In genomic region chr10:8401531-8401930, GRCh38 we compare ENCODE assay signal across 24 cellular contexts.
DNase-seq lines count a peak whose midpoint lies in the region; ATAC-seq and TF ChIP-seq lines count a peak whose summit lies in the region.
"Had no signal": no experiment of that assay in that cellular context is flagged by ENCODE, and none has a peak within 500 bp of the region (broad histone marks: within the 10 kb centered on the region; RNA-seq: fewer than 3 reads in every experiment).

No MANE protein-coding gene starts in this region.

- peak overlapping the region; percentile 89 for H3K27ac Mint-ChIP-seq in activated CD4-positive, alpha-beta T cell treated with anti-CD3 and anti-CD28 coated beads, Interleukin-2, amount 10 ng/mL, durations not matched to agents 7 days and 5 days
- no peak overlapping the region for H3K27ac Mint-ChIP-seq in activated CD4-positive, alpha-beta T cell treated with anti-CD3 and anti-CD28 coated beads for 36 hours
- peak overlapping the region; percentile 93 to 99 (median 97) for H3K27ac Mint-ChIP-seq in CD8-positive, alpha-beta memory T cell
- H3K27ac Mint-ChIP-seq in activated CD4-positive, alpha-beta memory T cell treated with anti-CD3 and anti-CD28 coated beads, Interleukin-2, amount 10 ng/mL, durations not matched to agents 7 days and 5 days = peak overlapping the region; percentile 89
- H3K27ac Mint-ChIP-seq in immature natural killer cell = peak overlapping the region in 5 of 6 donors; percentile 22 to 87 (median 59)

- H3K27me3 ChIP-seq in CD8-positive, alpha-beta memory T cell (ENCODE audit: insufficient read depth, low read length, poor library complexity, severe bottlenecking) = no peaks in the 10 kb centered on the region
- no peaks in the 10 kb centered on the region for H3K27me3 ChIP-seq in brain microvascular endothelial cell (replicated peaks)
- H3K27me3 ChIP-seq: right lobe of liver, SJCRH30, tibial nerve had no signal

- peaks cover 58% of the 10 kb centered on the region for H3K4me1 ChIP-seq in CD8-positive, alpha-beta memory T cell (ENCODE audit: insufficient read depth, low read length)
- H3K4me1 ChIP-seq: prostate gland, right lobe of liver, SJCRH30, tibial nerve had no signal

- H3K4me1 Mint-ChIP-seq in activated CD4-positive, alpha-beta T cell treated with anti-CD3 and anti-CD28 coated beads, Interleukin-2, amount 10 ng/mL, durations not matched to agents 7 days and 5 days = peaks cover 82% of the 10 kb centered on the region
- H3K4me1 Mint-ChIP-seq in activated CD4-positive, alpha-beta T cell treated with anti-CD3 and anti-CD28 coated beads for 36 hours = peaks cover 66% of the 10 kb centered on the region
- H3K4me1 Mint-ChIP-seq in CD8-positive, alpha-beta memory T cell = peaks cover 72 to 86% (median 83%) of the 10 kb centered on the region in 3 donors
- H3K4me1 Mint-ChIP-seq in activated CD4-positive, alpha-beta memory T cell treated with anti-CD3 and anti-CD28 coated beads, Interleukin-2, amount 10 ng/mL, durations not matched to agents 7 days and 5 days = peaks cover 86% of the 10 kb centered on the region
- peaks cover 52 to 61% of the 10 kb centered on the region in 2 donors for H3K4me1 Mint-ChIP-seq in immature natural killer cell

- intact Hi-C loops in activated CD4-positive, alpha-beta T cell treated with anti-CD3 and anti-CD28 coated beads for 36 hours (cut with DNase I, micrococcal nuclease) = loop anchor here (5.0 kb wide), 6 partner anchors 39 to 691 kb away; no protein-coding TSS in a partner anchor

- H3K4me3 Mint-ChIP-seq in activated CD4-positive, alpha-beta T cell treated with anti-CD3 and anti-CD28 coated beads, Interleukin-2, amount 10 ng/mL, durations not matched to agents 7 days and 5 days = peak overlapping the region; percentile 6
- H3K4me3 Mint-ChIP-seq in activated CD4-positive, alpha-beta T cell treated with anti-CD3 and anti-CD28 coated beads for 36 hours = no peak overlapping the region
- H3K4me3 Mint-ChIP-seq in CD8-positive, alpha-beta memory T cell = peak overlapping the region in 3 of 7 donors; percentile 30 to 79 (median 75)
- H3K4me3 Mint-ChIP-seq in activated CD4-positive, alpha-beta memory T cell treated with anti-CD3 and anti-CD28 coated beads, Interleukin-2, amount 10 ng/mL, durations not matched to agents 7 days and 5 days = no peak overlapping the region
- H3K4me3 Mint-ChIP-seq in immature natural killer cell = peak overlapping the region in 1 of 5 donors; percentile 10

- H3K4me3 ChIP-seq in CD8-positive, alpha-beta memory T cell (ENCODE audit: low read length) = no peak overlapping the region
- no peak overlapping the region for H3K4me3 ChIP-seq in brain microvascular endothelial cell (ENCODE audit: low read depth, low read length)
- H3K4me3 ChIP-seq: coronary artery, prostate gland, right lobe of liver, SJCRH30, tibial nerve had no signal

- peaks cover 5% of the 10 kb centered on the region for H3K36me3 Mint-ChIP-seq in activated CD4-positive, alpha-beta T cell treated with anti-CD3 and anti-CD28 coated beads, Interleukin-2, amount 10 ng/mL, durations not matched to agents 7 days and 5 days (ENCODE audit: low read depth)
- no peaks in the 10 kb centered on the region for H3K36me3 Mint-ChIP-seq in activated CD4-positive, alpha-beta T cell treated with anti-CD3 and anti-CD28 coated beads for 36 hours (ENCODE audit: low read depth)
- H3K36me3 Mint-ChIP-seq in CD8-positive, alpha-beta memory T cell = no peaks in the 10 kb centered on the region
- H3K36me3 Mint-ChIP-seq in activated CD4-positive, alpha-beta memory T cell treated with anti-CD3 and anti-CD28 coated beads, Interleukin-2, amount 10 ng/mL, durations not matched to agents 7 days and 5 days (ENCODE audit: low read depth) = peaks cover 8% of the 10 kb centered on the region
- H3K36me3 Mint-ChIP-seq in immature natural killer cell = no peaks in the 10 kb centered on the region
- H3K36me3 Mint-ChIP-seq: IgD-negative memory B cell had no signal

- no peaks in the 10 kb centered on the region for H3K36me3 ChIP-seq in CD8-positive, alpha-beta memory T cell (ENCODE audit: insufficient read depth, low read length)
- H3K36me3 ChIP-seq in brain microvascular endothelial cell (replicated peaks) = no peaks in the 10 kb centered on the region
- H3K36me3 ChIP-seq: prostate gland, right lobe of liver, SJCRH30, tibial nerve had no signal

- CTCF ChIA-PET in activated CD4-positive, alpha-beta T cell treated with anti-CD3 and anti-CD28 coated beads, Interleukin-2, amount 10 ng/mL, durations not matched to agents 7 days and 5 days (lab: Charles Lee) = interaction anchor here (1.1 to 2.1 kb wide), 4 partner anchors 14 to 41 kb away, joined by 3 to 11 read pairs (median 4); no protein-coding TSS in a partner anchor
- CTCF ChIA-PET in activated CD4-positive, alpha-beta T cell treated with anti-CD3 and anti-CD28 coated beads for 36 hours (lab: Charles Lee) = interaction anchor here (0.5 to 1.4 kb wide), 4 partner anchors 83 to 1983 kb away, joined by 3 read pairs; no protein-coding TSS in a partner anchor
- CTCF ChIA-PET in CD8-positive, alpha-beta memory T cell (lab: Charles Lee) = no interaction called here
- CTCF ChIA-PET in activated CD4-positive, alpha-beta memory T cell treated with anti-CD3 and anti-CD28 coated beads, Interleukin-2, amount 10 ng/mL, durations not matched to agents 7 days and 5 days (lab: Charles Lee) = interaction anchor here (1.1 to 2.2 kb wide), 3 partner anchors 18 to 70 kb away, joined by 3 to 10 read pairs (median 3); no protein-coding TSS in a partner anchor

- ATAC-seq in activated CD4-positive, alpha-beta T cell treated with anti-CD3 and anti-CD28 coated beads for 36 hours = no peak
- ATAC-seq: activated CD4-positive, CD25-positive, alpha-beta regulatory T cell treated with anti-CD3 and anti-CD28 coated beads, Interleukin-2, amount 50 U/mL, for 24 hours; esophagus mucosa; right lobe of liver had no signal

- no peaks in the 10 kb centered on the region for H3K9me3 ChIP-seq in CD8-positive, alpha-beta memory T cell (ENCODE audit: low read length)
- H3K9me3 ChIP-seq: prostate gland, right lobe of liver, SJCRH30 had no signal

- no peaks in the 10 kb centered on the region for H3K27me3 Mint-ChIP-seq in activated CD4-positive, alpha-beta T cell treated with anti-CD3 and anti-CD28 coated beads, Interleukin-2, amount 10 ng/mL, durations not matched to agents 7 days and 5 days
- H3K27me3 Mint-ChIP-seq in activated CD4-positive, alpha-beta T cell treated with anti-CD3 and anti-CD28 coated beads for 36 hours = no peaks in the 10 kb centered on the region
- peaks cover 0 to 1% of the 10 kb centered on the region in 2 donors for H3K27me3 Mint-ChIP-seq in CD8-positive, alpha-beta memory T cell
- no peaks in the 10 kb centered on the region for H3K27me3 Mint-ChIP-seq in activated CD4-positive, alpha-beta memory T cell treated with anti-CD3 and anti-CD28 coated beads, Interleukin-2, amount 10 ng/mL, durations not matched to agents 7 days and 5 days
- peaks cover 0 to 9% (median 8%) of the 10 kb centered on the region in 3 donors for H3K27me3 Mint-ChIP-seq in immature natural killer cell (ENCODE audit: low read depth in 3 of 3)
- H3K27me3 Mint-ChIP-seq: IgD-negative memory B cell had no signal

- no peak for DNase-seq in activated CD4-positive, alpha-beta T cell treated with anti-CD3 and anti-CD28 coated beads, Interleukin-2, amount 10 ng/mL, durations not matched to agents 7 days and 5 days
- no peak for DNase-seq in activated CD4-positive, alpha-beta T cell treated with anti-CD3 and anti-CD28 coated beads for 36 hours
- no peak for DNase-seq in CD8-positive, alpha-beta memory T cell
- DNase-seq in activated CD4-positive, alpha-beta memory T cell treated with anti-CD3 and anti-CD28 coated beads, Interleukin-2, amount 10 ng/mL, durations not matched to agents 7 days and 5 days = no peak
- DNase-seq in immature natural killer cell = no peak
- DNase-seq in brain microvascular endothelial cell = no peak
- no peak for DNase-seq in hypothalamus (lab: John Stamatoyannopoulos, UW)
- no peak for DNase-seq in SIG-M5 treated with dmso at 0.1 percent for 504 hours (lab: John Stamatoyannopoulos, UW; ENCODE audit: unreplicated experiment)
- DNase-seq: EL, head of caudate nucleus, kidney glomerular epithelial cell, NCI-H1092, NCI-H1694, NCI-H446 treated with DMSO at 0.1 percent for 48 hours, NCI-H82, nucleus accumbens, right lobe of liver, SJCRH30 had no signal

- H3K27ac ChIP-seq in CD8-positive, alpha-beta memory T cell (ENCODE audit: low read depth, low read length) = no peak overlapping the region
- no peak overlapping the region for H3K27ac ChIP-seq in brain microvascular endothelial cell
- H3K27ac ChIP-seq: coronary artery, prostate gland, right lobe of liver, SJCRH30, tibial nerve had no signal

- no peak for TF ChIP-seq CTCF in brain microvascular endothelial cell (IDR thresholded peaks at IDR 0.05; ENCODE audit: low read depth, low read length, missing control alignments)

- in situ Hi-C loops in brain microvascular endothelial cell (cut with HindIII; ENCODE audit: low pct_ligation_motif_present, low sequenced_read_pairs) = no loop called here

- peaks cover 4% of the 10 kb centered on the region for H3K9me3 Mint-ChIP-seq in activated CD4-positive, alpha-beta T cell treated with anti-CD3 and anti-CD28 coated beads, Interleukin-2, amount 10 ng/mL, durations not matched to agents 7 days and 5 days
- H3K9me3 Mint-ChIP-seq in activated CD4-positive, alpha-beta T cell treated with anti-CD3 and anti-CD28 coated beads for 36 hours (ENCODE audit: low read depth) = no peaks in the 10 kb centered on the region
- H3K9me3 Mint-ChIP-seq in CD8-positive, alpha-beta memory T cell = no peaks in the 10 kb centered on the region
- peaks cover under 1% of the 10 kb centered on the region for H3K9me3 Mint-ChIP-seq in activated CD4-positive, alpha-beta memory T cell treated with anti-CD3 and anti-CD28 coated beads, Interleukin-2, amount 10 ng/mL, durations not matched to agents 7 days and 5 days
- no peaks in the 10 kb centered on the region for H3K9me3 Mint-ChIP-seq in immature natural killer cell
- H3K9me3 Mint-ChIP-seq: IgD-negative memory B cell had no signal

- POLR2A ChIA-PET in activated CD4-positive, alpha-beta T cell treated with anti-CD3 and anti-CD28 coated beads, Interleukin-2, amount 10 ng/mL, durations not matched to agents 7 days and 5 days (lab: Charles Lee) = interaction anchor here (0.6 to 1.0 kb wide), 2 partner anchors 69 to 1138 kb away, joined by 3 to 4 read pairs; no protein-coding TSS in a partner anchor
- POLR2A ChIA-PET in activated CD4-positive, alpha-beta T cell treated with anti-CD3 and anti-CD28 coated beads for 36 hours (lab: Charles Lee) = no interaction called here
- POLR2A ChIA-PET in CD8-positive, alpha-beta memory T cell (lab: Charles Lee) = interaction anchor here (0.6 to 2.3 kb wide), 2 partner anchors 66 to 70 kb away, joined by 3 to 16 read pairs; no protein-coding TSS in a partner anchor
- POLR2A ChIA-PET in activated CD4-positive, alpha-beta memory T cell treated with anti-CD3 and anti-CD28 coated beads, Interleukin-2, amount 10 ng/mL, durations not matched to agents 7 days and 5 days (lab: Charles Lee) = interaction anchor here (0.8 to 4.2 kb wide), 18 partner anchors 13 to 614 kb away, joined by 3 to 64 read pairs (median 6); partner anchors contain the start of genes ATP5F1C and KIN
